Comparison of ENCODE assay signal across 8 cellular contexts in the genomic region with DNA sequence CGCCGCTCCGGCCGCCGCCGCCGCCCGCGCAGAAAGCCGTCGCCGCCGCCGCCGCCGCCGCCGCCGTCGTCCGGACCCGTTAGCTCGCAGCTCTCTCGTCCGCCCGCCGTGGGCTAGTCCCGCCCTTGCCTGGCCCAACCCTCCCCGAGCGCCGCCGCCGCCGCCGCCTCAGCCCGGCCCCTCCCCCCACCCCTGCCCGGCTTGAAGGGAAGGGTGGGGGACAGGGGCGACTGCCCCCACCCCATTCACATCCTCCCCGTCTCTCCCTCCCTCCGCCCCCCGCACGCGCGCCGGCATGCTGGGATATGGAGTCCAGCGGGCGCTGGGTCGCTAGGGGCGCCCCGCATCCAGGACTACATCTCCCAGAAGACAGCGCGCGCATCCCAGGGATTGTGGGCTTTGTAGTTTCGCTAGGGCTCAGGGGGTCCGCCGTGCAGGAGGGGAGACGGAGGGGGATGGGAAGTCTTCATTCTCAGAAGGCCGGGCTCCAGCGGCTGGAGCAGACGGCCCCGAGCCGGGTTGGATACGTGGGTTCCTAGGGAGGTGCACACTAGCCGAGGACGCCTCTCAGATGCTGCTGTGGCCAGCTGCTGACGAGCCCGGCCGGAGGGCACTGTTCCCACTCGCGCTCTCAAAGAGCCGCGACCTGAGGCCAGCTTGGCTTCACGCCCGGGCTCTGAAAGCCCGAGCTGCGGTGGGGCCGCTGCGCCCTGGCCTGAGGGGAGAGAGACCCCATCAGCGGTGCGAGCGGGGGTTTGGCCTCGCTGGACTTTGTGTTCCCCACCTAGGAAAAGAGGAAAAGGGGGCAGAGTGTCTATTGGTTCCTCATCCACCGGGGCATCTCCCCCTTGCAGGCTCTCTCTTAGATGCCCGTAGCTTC.
DNase-seq lines count a peak whose midpoint lies in the region; ATAC-seq and TF ChIP-seq lines count a peak whose summit lies in the region.

A gene with protein sequence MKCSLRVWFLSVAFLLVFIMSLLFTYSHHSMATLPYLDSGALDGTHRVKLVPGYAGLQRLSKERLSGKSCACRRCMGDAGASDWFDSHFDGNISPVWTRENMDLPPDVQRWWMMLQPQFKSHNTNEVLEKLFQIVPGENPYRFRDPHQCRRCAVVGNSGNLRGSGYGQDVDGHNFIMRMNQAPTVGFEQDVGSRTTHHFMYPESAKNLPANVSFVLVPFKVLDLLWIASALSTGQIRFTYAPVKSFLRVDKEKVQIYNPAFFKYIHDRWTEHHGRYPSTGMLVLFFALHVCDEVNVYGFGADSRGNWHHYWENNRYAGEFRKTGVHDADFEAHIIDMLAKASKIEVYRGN (minus strand): TSS at position 118 of the 880 bp plus-strand sequence. CDS start 40,570 bp downstream, outside the sequence.

- peak within 1 kb of the TSS; percentile 78 for H3K27ac ChIP-seq in cingulate gyrus (ENCODE audit: low read depth, low read length)

- ATAC-seq in GM19025 (IDR thresholded peaks at IDR 0.05; ENCODE audit: low read depth, unreplicated experiment) (peak; percentile 86), HG03342 (IDR thresholded peaks at IDR 0.05; ENCODE audit: unreplicated experiment) (peak; percentile 88)

- no peak for TF ChIP-seq CTCF in AG09319 (IDR thresholded peaks at IDR 0.05; ENCODE audit: low read depth, low read length)

- peak; percentile 85 for DNase-seq in AG09319 (ENCODE audit: extremely low read depth, low read depth)
- peak; percentile 46 to 91 for DNase-seq in NCI-H526 (lab: John Stamatoyannopoulos, UW)
- DNase-seq in activated CD4-positive, alpha-beta T cell treated with anti-CD3 and anti-CD28 coated beads for 48 hours: peak; percentile 94
- DNase-seq in left kidney (ENCODE audit: low read depth, low spot score): peak; percentile 99
- DNase-seq in stimulated activated CD4-positive, alpha-beta T cell treated with anti-CD3 and anti-CD28 coated beads, Interleukin-1b, Interleukin-23, amount 100 ng/mL, for 48 hours: peak; percentile 93

Comparison
In these comparisons a context has a peak if more than half of its experiments do, and no peak if none do; other contexts are left out.
1. Peak in every context shown above with its lines: DNase-seq, ATAC-seq and H3K27ac ChIP-seq.